ENCODE assay signal across 13 cellular contexts in genomic region chr11:47178737-47179654, GRCh38. TPM values are rescaled to one million over a fixed set of nuclear protein-coding genes. Genes with fewer than 3 reads are reported as not detected.
A peak's percentile ranks its signal among the peaks of the same experiment; 100 is the strongest.
DNase-seq lines count a peak whose midpoint lies in the region; ATAC-seq, FAIRE-seq and TF ChIP-seq lines count a peak whose summit lies in the region.
"Had no signal": no experiment of that assay in that cellular context is flagged by ENCODE, and none has a peak within 500 bp of the region (broad histone marks: within the 10 kb centered on the region; RNA-seq: fewer than 3 reads in every experiment).

No MANE protein-coding gene starts in this region.

- H4K5ac ChIP-seq in H1 (ENCODE audit: insufficient read length, low read depth, low read length): no peak overlapping the region

- no peak overlapping the region for H2AK5ac ChIP-seq in H1 (ENCODE audit: low read depth, low read length)

- peaks cover 8% of the 10 kb centered on the region for H3K23me2 ChIP-seq in H1 (ENCODE audit: low read depth, low read length)

- CTCF ChIA-PET in H1 (lab: Charles Lee; ENCODE audit: partially characterized antibody): interaction anchor here (0.8 to 16.6 kb wide), 35 partner anchors 9 to 530 kb away, joined by 3 to 247 read pairs (median 5); partner anchors contain the start of genes ACP2, DDB2, MYBPC3 and NR1H3

- peaks cover 30% of the 10 kb centered on the region for H4K20me1 ChIP-seq in BLaER1
- H4K20me1 ChIP-seq in H1 (replicated peaks in 1 of 2; ENCODE audit: control insufficient read depth in 1 of 2, insufficient read depth in 2 of 2, low read length in 2 of 2): peaks cover 0 to 10% of the 10 kb centered on the region in 2 experiments

- peaks cover 2% of the 10 kb centered on the region for H3K36me3 Mint-ChIP-seq in progenitor cell of endocrine pancreas (ENCODE audit: insufficient read depth)

- H3K9me3 ChIP-seq in BLaER1: no peaks in the 10 kb centered on the region
- no peaks in the 10 kb centered on the region for H3K9me3 ChIP-seq in H1 (ENCODE audit: insufficient read depth in 2 of 2, low read depth in 1 of 2, low read length in 1 of 2)

- no peaks in the 10 kb centered on the region for H3K27me3 Mint-ChIP-seq in progenitor cell of endocrine pancreas

- no peak for TF ChIP-seq RAD21 in H1 (IDR thresholded peaks at IDR 0.05 in 1 of 2, conservative IDR thresholded peaks at IDR 0.05 in 1 of 2; ENCODE audit: low read depth in 2 of 2, low read length in 2 of 2)

- no peak overlapping the region for H4K8ac ChIP-seq in H1 (ENCODE audit: extremely low read depth, insufficient read depth, low read length)

- H2BK20ac ChIP-seq in H1 (ENCODE audit: low read length): no peak overlapping the region

- peak overlapping the region; percentile 97; the same call in 1 of the 2 replicates for H3K27ac ChIP-seq in BLaER1
- H3K27ac ChIP-seq in H1 (ENCODE audit: low read depth, low read length): no peak overlapping the region

- no peak overlapping the region for H3K4me2 ChIP-seq in BLaER1
- no peak overlapping the region for H3K4me2 ChIP-seq in H1 (ENCODE audit: insufficient read depth in 1 of 2, low read depth in 2 of 2, low read length in 2 of 2)

- peaks cover 17% of the 10 kb centered on the region for H3K4me1 Mint-ChIP-seq in progenitor cell of endocrine pancreas (ENCODE audit: low read depth)

- peaks cover 67% of the 10 kb centered on the region for H3K36me3 ChIP-seq in BLaER1
- H3K36me3 ChIP-seq in H1 (ENCODE audit: control insufficient read depth in 2 of 4, insufficient read depth in 4 of 4, low read length in 3 of 4): peaks cover 9 to 18% (median 12%) of the 10 kb centered on the region in 4 experiments; a peak in 7 of 8 replicates

- H3K4me3 Mint-ChIP-seq in progenitor cell of endocrine pancreas (ENCODE audit: low read depth): no peak overlapping the region
- H3K4me3 Mint-ChIP-seq: activated T-cell treated with anti-CD3 and anti-CD28 coated beads, Interleukin-2, amount 50 U/mL, for 72 hours had no signal

- no peak for TF ChIP-seq CTCF in H1 (IDR thresholded peaks at IDR 0.05; ENCODE audit: control extremely low read depth in 1 of 3, insufficient read depth in 1 of 3, low read depth in 1 of 3, low read length in 3 of 3)
- no peak for TF ChIP-seq CTCF in progenitor cell of endocrine pancreas (IDR thresholded peaks at IDR 0.05; ENCODE audit: unreplicated experiment)

- H3K79me2 ChIP-seq in H1 (ENCODE audit: control insufficient read depth in 1 of 2, insufficient read depth in 2 of 2, low read length in 2 of 2): peaks cover 8 to 33% of the 10 kb centered on the region in 2 experiments

- H3K4me1 ChIP-seq in BLaER1 (peaks cover 47% of the 10 kb centered on the region), H1 (replicated peaks in 1 of 4; ENCODE audit: control insufficient read depth in 3 of 4, insufficient read depth in 4 of 4, low read length in 3 of 4) (peaks cover 0 to 8% (median 1%) of the 10 kb centered on the region in 4 experiments; a peak in 6 of 7 replicates)

- no peak overlapping the region for H2BK5ac ChIP-seq in H1 (ENCODE audit: low read depth, low read length)

- H3K4ac ChIP-seq in H1 (replicated peaks; ENCODE audit: insufficient read length, low read depth, low read length): no peak overlapping the region

- no peak for DNase-seq in GM19239 (ENCODE audit: insufficient read length, low spot score)
- no peak for DNase-seq in H1 (ENCODE audit: low read depth in 1 of 2, low spot score in 2 of 2)
- DNase-seq in progenitor cell of endocrine pancreas (ENCODE audit: low spot score, unreplicated experiment): no peak
- no peak for DNase-seq in NCI-H446 treated with DMSO at 0.1 percent for 48 hours (lab: John Stamatoyannopoulos, UW)
- no peak for DNase-seq in putamen (ENCODE audit: low spot score)
- DNase-seq in sciatic nerve (ENCODE audit: low spot score): no peak
- DNase-seq: GOT3 had no signal

- no peak overlapping the region for H3K18ac ChIP-seq in H1 (ENCODE audit: extremely low read depth, low read length)

- H3K79me1 ChIP-seq in H1 (ENCODE audit: low read depth, low read length): peaks cover 10% of the 10 kb centered on the region

- H3K23ac ChIP-seq in H1 (ENCODE audit: insufficient read length): no peak overlapping the region

- H2AFZ ChIP-seq in H1 (ENCODE audit: low read length): no peak overlapping the region
- H2AFZ ChIP-seq: parathyroid adenoma had no signal

- H4K91ac ChIP-seq in H1 (replicated peaks; ENCODE audit: insufficient read length, low read length): no peak overlapping the region

- 0 out of 2 replicates have a peak overlapping the region, but pooled peaks have one; percentile 27 for H2BK12ac ChIP-seq in H1 (ENCODE audit: low read depth, low read length)

- intact Hi-C loops in sciatic nerve (cut with DNase I): loop anchor here (10.0 kb wide), 1 partner anchor 176 kb away; the partner anchor contains the start of gene MYBPC3

- no peak overlapping the region for H3K14ac ChIP-seq in H1 (ENCODE audit: insufficient read length)

- H3K9me3 Mint-ChIP-seq in progenitor cell of endocrine pancreas (ENCODE audit: low read depth): no peaks in the 10 kb centered on the region
- H3K9me3 Mint-ChIP-seq: activated T-cell treated with anti-CD3 and anti-CD28 coated beads, Interleukin-2, amount 50 U/mL, for 72 hours had no signal

- peak; percentile 21 for FAIRE-seq in GM19239 (lab: Jason Lieb, UNC)
- no peak for FAIRE-seq in H1 (lab: Jason Lieb, UNC)
- FAIRE-seq: bronchial epithelial cell had no signal

- H3K9ac ChIP-seq in BLaER1 (peak overlapping the region; percentile 99; the same call in 1 of the 2 replicates), H1 (replicated peaks in 1 of 4; ENCODE audit: extremely low read depth in 1 of 4, low read depth in 3 of 4, low read length in 3 of 4) (no peak overlapping the region)
- H3K9ac ChIP-seq: parathyroid adenoma had no signal

- 90% methylated on average over 23 of the region's 23 CpGs; no CpG with 5 or more reads in 1 of the 2 experiments for WGBS in H1 (ENCODE audit: extremely low coverage in 1 of 2, insufficient coverage in 1 of 2, insufficient read length in 1 of 2, insufficient replicate concordance in 2 of 2, low coverage in 1 of 2, low lambda C conversion rate in 2 of 2, missing lambda C conversion rate in 1 of 2), 2 experiments

- no peak overlapping the region for H2BK120ac ChIP-seq in H1 (replicated peaks; ENCODE audit: low read depth, low read length)

- ATAC-seq in sciatic nerve (no peak), GM18867 (IDR thresholded peaks at IDR 0.05; ENCODE audit: unreplicated experiment) (no peak)
- ATAC-seq: activated T-cell treated with anti-CD3 and anti-CD28 coated beads, Interleukin-2, amount 50 U/mL, for 72 hours had no signal

- POLR2A ChIA-PET in H1 (lab: Charles Lee; ENCODE audit: partially characterized antibody): interaction anchor here (0.8 to 4.5 kb wide), 9 partner anchors 8 to 80 kb away, joined by 3 to 35 read pairs (median 12); partner anchors contain the start of genes ACP2, DDB2, NR1H3 and PACSIN3

- TF ChIP-seq EP300 in H1 (IDR thresholded peaks at IDR 0.05; ENCODE audit: borderline replicate concordance in 1 of 2, low read depth in 2 of 2, low read length in 2 of 2): no peak

- H3K4me3 ChIP-seq in BLaER1 (no peak overlapping the region), H1 (ENCODE audit: extremely low read depth in 1 of 4, insufficient read depth in 2 of 4, low read depth in 3 of 4, low read length in 4 of 4) (no peak overlapping the region)
- H3K4me3 ChIP-seq: lung had no signal

- no peak overlapping the region for H3K56ac ChIP-seq in H1 (replicated peaks; ENCODE audit: insufficient read length, low read depth, low read length)

- H3K27me3 ChIP-seq in BLaER1 (no peaks in the 10 kb centered on the region), H1 (replicated peaks in 1 of 4; ENCODE audit: control insufficient read depth in 3 of 4, extremely low read depth in 1 of 4, insufficient read depth in 3 of 4, low read length in 3 of 4) (no peaks in the 10 kb centered on the region)

- peak overlapping the region; percentile 16 for H3K27ac Mint-ChIP-seq in progenitor cell of endocrine pancreas

- no peak for TF ChIP-seq POLR2A in H1 (IDR thresholded peaks at IDR 0.05; ENCODE audit: control extremely low read depth in 1 of 2, low read depth in 2 of 2, low read length in 2 of 2)

- no peak overlapping the region for H2BK15ac ChIP-seq in H1 (ENCODE audit: low read length)

RNA-seq across cellular contexts. Expression of gene ARFGAP2, which starts 2.3 kb away (rescaled TPM):
- total RNA-seq in H1 (2021; fragmentation: NEBNext Ultra II Directional; extraction: Animal tissue kit (Norgen Biotek cat#: 25700)): 50.0 and 50.2 TPM in 2 replicates
- 64.0 and 107 TPM in 2 replicates for polyA plus RNA-seq in H1 (2011; rRNA removed)
- 87.8 TPM for polyA plus RNA-seq in H1 (2011; cell fraction: cytosol; rRNA removed)
- 162 TPM for polyA plus RNA-seq in H1 (2011; cell fraction: nucleus; rRNA removed)
- 56.0 to 96.2 TPM (median 61.7 TPM) in 4 replicates for polyA plus RNA-seq in H1 (2012, experiment 1 of 2)
- 155 TPM for polyA plus RNA-seq in H1 (2012, experiment 2 of 2)
- polyA plus RNA-seq in H1 (2013, experiment 1 of 2): 39.1 TPM
- polyA plus RNA-seq in H1 (2013, experiment 2 of 2): 37.9 TPM
- 98.7 and 104 TPM in 2 replicates for polyA minus RNA-seq in H1 (2011; rRNA and poly(A)+ RNA removed)
- polyA minus RNA-seq in H1 (2011; cell fraction: cytosol; rRNA and poly(A)+ RNA removed): 34.2 TPM
- 96.4 TPM for polyA minus RNA-seq in H1 (2011; cell fraction: nucleus; rRNA and poly(A)+ RNA removed)
- total RNA-seq in progenitor cell of endocrine pancreas: 109 and 112 TPM in 2 replicates
- 94.2 TPM for total RNA-seq in sciatic nerve

RNA-seq across cellular contexts. Expression of gene PACSIN3, which starts 7.2 kb away (rescaled TPM):
- 47.2 and 59.3 TPM in 2 replicates for total RNA-seq in H1 (2021; fragmentation: NEBNext Ultra II Directional; extraction: Animal tissue kit (Norgen Biotek cat#: 25700))
- polyA plus RNA-seq in H1 (2011; rRNA removed): 23.8 and 40.4 TPM in 2 replicates
- polyA plus RNA-seq in H1 (2011; cell fraction: cytosol; rRNA removed): 48.2 TPM
- 53.1 TPM for polyA plus RNA-seq in H1 (2011; cell fraction: nucleus; rRNA removed)
- 42.7 to 57.4 TPM (median 54.6 TPM) in 4 replicates for polyA plus RNA-seq in H1 (2012, experiment 1 of 2)
- 30.2 TPM for polyA plus RNA-seq in H1 (2012, experiment 2 of 2)
- 18.7 TPM for polyA plus RNA-seq in H1 (2013, experiment 1 of 2)
- polyA plus RNA-seq in H1 (2013, experiment 2 of 2): 19.4 TPM
- polyA minus RNA-seq in H1 (2011; rRNA and poly(A)+ RNA removed): 13.8 and 17.7 TPM in 2 replicates
- 36.3 TPM for polyA minus RNA-seq in H1 (2011; cell fraction: cytosol; rRNA and poly(A)+ RNA removed)
- 25.6 TPM for polyA minus RNA-seq in H1 (2011; cell fraction: nucleus; rRNA and poly(A)+ RNA removed)
- total RNA-seq in progenitor cell of endocrine pancreas (54.1 and 59.6 TPM in 2 replicates), sciatic nerve (66.0 TPM)

RNA-seq across cellular contexts. Expression of gene DDB2, which starts 35.8 kb away (rescaled TPM):
- total RNA-seq in H1 (2021; fragmentation: NEBNext Ultra II Directional; extraction: Animal tissue kit (Norgen Biotek cat#: 25700)): 65.2 and 70.7 TPM in 2 replicates
- 97.2 and 112 TPM in 2 replicates for polyA plus RNA-seq in H1 (2011; rRNA removed)
- 130 TPM for polyA plus RNA-seq in H1 (2011; cell fraction: cytosol; rRNA removed)
- polyA plus RNA-seq in H1 (2011; cell fraction: nucleus; rRNA removed): 209 TPM
- 122 to 126 TPM (median 125 TPM) in 4 replicates for polyA plus RNA-seq in H1 (2012, experiment 1 of 2)
- polyA plus RNA-seq in H1 (2012, experiment 2 of 2): 123 TPM
- 56.8 TPM for polyA plus RNA-seq in H1 (2013, experiment 1 of 2)
- polyA plus RNA-seq in H1 (2013, experiment 2 of 2): 53.9 TPM
- 82.9 and 91.7 TPM in 2 replicates for polyA minus RNA-seq in H1 (2011; rRNA and poly(A)+ RNA removed)
- 45.6 TPM for polyA minus RNA-seq in H1 (2011; cell fraction: cytosol; rRNA and poly(A)+ RNA removed)
- 87.7 TPM for polyA minus RNA-seq in H1 (2011; cell fraction: nucleus; rRNA and poly(A)+ RNA removed)
- total RNA-seq in progenitor cell of endocrine pancreas: 31.4 and 32.0 TPM in 2 replicates
- 44.3 TPM for total RNA-seq in sciatic nerve
